Comparison of ENCODE assay signal across 14 cellular contexts in the genomic region with DNA sequence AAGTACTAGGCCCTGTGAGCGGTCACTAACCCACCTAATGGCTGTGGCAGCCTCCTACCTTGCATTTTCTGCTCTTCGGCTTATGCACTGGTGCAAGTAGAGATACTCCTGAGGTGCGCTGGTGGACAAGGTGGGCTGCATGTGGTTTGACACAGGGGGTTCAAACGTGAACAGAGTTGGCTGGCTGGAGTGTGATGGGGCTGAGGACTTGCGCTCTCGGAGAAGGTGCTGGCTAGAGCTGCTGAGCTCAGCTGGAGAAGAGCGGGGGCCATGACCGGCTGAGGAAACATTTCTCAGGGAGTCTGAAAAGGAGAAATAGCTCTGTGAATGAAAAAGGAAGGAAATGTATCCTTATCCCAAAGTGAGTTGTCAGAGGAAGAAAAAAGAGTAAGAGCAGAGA.
DNase-seq lines count a peak whose midpoint lies in the region; ATAC-seq and TF ChIP-seq lines count a peak whose summit lies in the region.
"Had no signal": no experiment of that assay in that cellular context is flagged by ENCODE, and none has a peak within 500 bp of the region (broad histone marks: within the 10 kb centered on the region; RNA-seq: fewer than 3 reads in every experiment).

No MANE protein-coding gene starts in this region.

- H3K4me1 ChIP-seq in DND-41 (ENCODE audit: insufficient read depth, low read length), result peaks cover 22% of the 10 kb centered on the region
- peaks cover 0 to 3% of the 10 kb centered on the region in 2 experiments for H3K4me1 ChIP-seq in trophoblast cell (ENCODE audit: control insufficient read depth in 1 of 2, insufficient read depth in 2 of 2, low read length in 2 of 2)
- H3K4me1 ChIP-seq: A549 had no signal

- H2AK5ac ChIP-seq in trophoblast cell (ENCODE audit: low read length), result no peak overlapping the region

- H4K20me1 ChIP-seq in DND-41 (ENCODE audit: insufficient read depth, low read length), result no peaks in the 10 kb centered on the region

- no peak overlapping the region for H3K23ac ChIP-seq in trophoblast cell (ENCODE audit: low read length)

- peak overlapping the region; percentile 19 for H3K18ac ChIP-seq in trophoblast cell (ENCODE audit: low read length)

- H3K4me3 ChIP-seq in DND-41 (ENCODE audit: low read depth in 1 of 2, low read length in 2 of 2) (no peak overlapping the region), trophoblast cell (ENCODE audit: low read depth, low read length) (no peak overlapping the region)
- H3K4me3 ChIP-seq: A549 had no signal

- no CpG with 5 or more reads among the region's 8 CpGs for WGBS in trophoblast cell (ENCODE audit: extremely low coverage, insufficient coverage, insufficient read length)

- H3K4ac ChIP-seq in trophoblast cell (ENCODE audit: low read depth, low read length), result no peak overlapping the region

- no peaks in the 10 kb centered on the region for H3K79me1 ChIP-seq in trophoblast cell (ENCODE audit: low read length)

- H4K8ac ChIP-seq in trophoblast cell (ENCODE audit: low read depth, low read length), result no peak overlapping the region

- no peak overlapping the region for H4K91ac ChIP-seq in trophoblast cell (ENCODE audit: low read depth, low read length)

- H3K27ac Mint-ChIP-seq in T-helper 17 cell (peak overlapping the region; percentile 82), endothelial cell (ENCODE audit: unreplicated experiment) (peak overlapping the region; percentile 25)
- no peak overlapping the region for H3K27ac Mint-ChIP-seq in activated T-helper 1 cell treated with anti-CD3 and anti-CD28 coated beads, Interleukin-12 subunit alpha, Interleukin-12 subunit beta, Interleukin-2, Interleukin-4 antibody, amounts not matched to agents 30 ng/mL and 10 ng/mL and 1 ng/mL, durations not matched to agents 14 hours and 24 hours and 36 hours
- H3K27ac Mint-ChIP-seq: CD8-positive, alpha-beta memory T cell; HFFc6 had no signal

- DNase-seq in DND-41, result no peak
- no peak for DNase-seq in T-helper 17 cell
- DNase-seq in endothelial cell (ENCODE audit: low spot score), result no peak
- DNase-seq in trophoblast cell, result no peak
- DNase-seq in NCI-H2171 treated with DMSO at 0.1 percent for 48 hours (lab: John Stamatoyannopoulos, UW), result no peak
- no peak for DNase-seq in activated T-helper 1 cell treated with anti-CD3 and anti-CD28 coated beads, Interleukin-12 subunit alpha, Interleukin-12 subunit beta, Interleukin-2, Interleukin-4 antibody, amounts not matched to agents 30 ng/mL and 10 ng/mL and 1 ng/mL, durations not matched to agents 14 hours and 24 hours and 36 hours (ENCODE audit: low spot score)
- DNase-seq in AML-193 (lab: John Stamatoyannopoulos, UW), result no peak
- DNase-seq: Caco-2; CD8-positive, alpha-beta memory T cell; DMS53; HCEC 1CT; HFFc6 had no signal

- no peak overlapping the region for H2AFZ ChIP-seq in DND-41 (ENCODE audit: low read depth, low read length)
- no peak overlapping the region for H2AFZ ChIP-seq in trophoblast cell (ENCODE audit: insufficient read depth, low read length, poor library complexity)

- H3K36me3 ChIP-seq in DND-41 (ENCODE audit: insufficient read depth, low read length) (peaks cover 80% of the 10 kb centered on the region), trophoblast cell (ENCODE audit: control insufficient read depth in 1 of 2, insufficient read depth in 2 of 2, low read length in 2 of 2) (peaks cover 5 to 17% of the 10 kb centered on the region in 2 experiments)

- no peak overlapping the region for H3K14ac ChIP-seq in trophoblast cell (ENCODE audit: low read length)

- no peaks in the 10 kb centered on the region for H3K27me3 Mint-ChIP-seq in T-helper 17 cell
- no peaks in the 10 kb centered on the region for H3K27me3 Mint-ChIP-seq in endothelial cell (ENCODE audit: unreplicated experiment)
- H3K27me3 Mint-ChIP-seq in activated T-helper 1 cell treated with anti-CD3 and anti-CD28 coated beads, Interleukin-12 subunit alpha, Interleukin-12 subunit beta, Interleukin-2, Interleukin-4 antibody, amounts not matched to agents 30 ng/mL and 10 ng/mL and 1 ng/mL, durations not matched to agents 14 hours and 24 hours and 36 hours (ENCODE audit: insufficient read depth), result no peaks in the 10 kb centered on the region
- H3K27me3 Mint-ChIP-seq: CD8-positive, alpha-beta memory T cell had no signal

- H3K79me2 ChIP-seq in DND-41 (ENCODE audit: insufficient read depth, low read length), result peaks cover 86% of the 10 kb centered on the region
- no peaks in the 10 kb centered on the region for H3K79me2 ChIP-seq in trophoblast cell (ENCODE audit: control insufficient read depth, insufficient read depth, low read length, poor library complexity)

- no peak overlapping the region for H3K4me2 ChIP-seq in DND-41 (ENCODE audit: insufficient read depth, low read length)
- no peak overlapping the region for H3K4me2 ChIP-seq in trophoblast cell (ENCODE audit: low read length)
- H3K4me2 ChIP-seq: A549 had no signal

- H3K9ac ChIP-seq in DND-41 (ENCODE audit: low read depth, low read length), result no peak overlapping the region
- H3K9ac ChIP-seq in trophoblast cell (ENCODE audit: low read length), result no peak overlapping the region

- H3K27ac ChIP-seq in DND-41 (ENCODE audit: low read length) (peak overlapping the region; percentile 27; the same call in 1 of the 2 replicates), trophoblast cell (ENCODE audit: low read depth, low read length) (no peak overlapping the region)
- H3K27ac ChIP-seq: A549 had no signal

- no peak overlapping the region for H2BK120ac ChIP-seq in trophoblast cell (ENCODE audit: insufficient read depth, low read length, poor library complexity)

- no peak overlapping the region for H2BK5ac ChIP-seq in trophoblast cell (ENCODE audit: low read depth, low read length, poor library complexity)

- H3K9me3 Mint-ChIP-seq in endothelial cell (ENCODE audit: unreplicated experiment), result no peaks in the 10 kb centered on the region
- H3K9me3 Mint-ChIP-seq in activated T-helper 1 cell treated with anti-CD3 and anti-CD28 coated beads, Interleukin-12 subunit alpha, Interleukin-12 subunit beta, Interleukin-2, Interleukin-4 antibody, amounts not matched to agents 30 ng/mL and 10 ng/mL and 1 ng/mL, durations not matched to agents 14 hours and 24 hours and 36 hours, result no peaks in the 10 kb centered on the region
- H3K9me3 Mint-ChIP-seq: CD8-positive, alpha-beta memory T cell; HFFc6 had no signal

- no peak for ATAC-seq in DND-41 (ENCODE audit: insufficient read depth, low read depth)
- ATAC-seq in T-helper 17 cell, result no peak
- ATAC-seq: A549, HepG2 had no signal

- TF ChIP-seq CTCF in DND-41 (IDR thresholded peaks at IDR 0.05; ENCODE audit: borderline replicate concordance, extremely low read depth, low read length, poor library complexity, severe bottlenecking), result no peak
- no peak for TF ChIP-seq CTCF in endothelial cell (IDR thresholded peaks at IDR 0.05; ENCODE audit: unreplicated experiment)

- intact Hi-C loops in activated T-helper 1 cell treated with anti-CD3 and anti-CD28 coated beads, Interleukin-12 subunit alpha, Interleukin-12 subunit beta, Interleukin-2, Interleukin-4 antibody, amounts not matched to agents 30 ng/mL and 10 ng/mL and 1 ng/mL, durations not matched to agents 14 hours and 24 hours and 36 hours (cut with micrococcal nuclease), result no loop called here

- no peaks in the 10 kb centered on the region for H3K27me3 ChIP-seq in DND-41 (ENCODE audit: insufficient read depth, low read length, poor library complexity)
- H3K27me3 ChIP-seq in trophoblast cell (ENCODE audit: insufficient read depth, low read length), result no peaks in the 10 kb centered on the region

- no peaks in the 10 kb centered on the region for H3K9me3 ChIP-seq in DND-41 (ENCODE audit: insufficient read depth, low read length, severe bottlenecking)
- no peaks in the 10 kb centered on the region for H3K9me3 ChIP-seq in T-helper 17 cell (ENCODE audit: control insufficient read depth, low read length, poor library complexity, severe bottlenecking)
- H3K9me3 ChIP-seq in trophoblast cell (ENCODE audit: insufficient read depth, low read depth, low read length), result no peaks in the 10 kb centered on the region
- H3K9me3 ChIP-seq: A549, Caco-2 had no signal

- peaks cover 5% of the 10 kb centered on the region for H3K4me1 Mint-ChIP-seq in T-helper 17 cell
- peaks cover 21% of the 10 kb centered on the region for H3K4me1 Mint-ChIP-seq in endothelial cell (ENCODE audit: unreplicated experiment)
- H3K4me1 Mint-ChIP-seq in activated T-helper 1 cell treated with anti-CD3 and anti-CD28 coated beads, Interleukin-12 subunit alpha, Interleukin-12 subunit beta, Interleukin-2, Interleukin-4 antibody, amounts not matched to agents 30 ng/mL and 10 ng/mL and 1 ng/mL, durations not matched to agents 14 hours and 24 hours and 36 hours (ENCODE audit: low read depth), result peaks cover 17% of the 10 kb centered on the region
- H3K4me1 Mint-ChIP-seq: CD8-positive, alpha-beta memory T cell had no signal

- H4K12ac ChIP-seq in trophoblast cell (ENCODE audit: low read depth, low read length), result no peak overlapping the region

- H3K36me3 Mint-ChIP-seq in T-helper 17 cell (ENCODE audit: low read depth) (peaks cover 2% of the 10 kb centered on the region), endothelial cell (ENCODE audit: low read depth, unreplicated experiment) (peaks cover 45% of the 10 kb centered on the region)
- H3K36me3 Mint-ChIP-seq in activated T-helper 1 cell treated with anti-CD3 and anti-CD28 coated beads, Interleukin-12 subunit alpha, Interleukin-12 subunit beta, Interleukin-2, Interleukin-4 antibody, amounts not matched to agents 30 ng/mL and 10 ng/mL and 1 ng/mL, durations not matched to agents 14 hours and 24 hours and 36 hours (ENCODE audit: low read depth), result peaks cover 29% of the 10 kb centered on the region

- H2BK12ac ChIP-seq in trophoblast cell (ENCODE audit: low read length), result no peak overlapping the region

- H3K4me3 Mint-ChIP-seq in T-helper 17 cell, result no peak overlapping the region
- H3K4me3 Mint-ChIP-seq in endothelial cell (ENCODE audit: unreplicated experiment), result no peak overlapping the region
- H3K4me3 Mint-ChIP-seq in activated T-helper 1 cell treated with anti-CD3 and anti-CD28 coated beads, Interleukin-12 subunit alpha, Interleukin-12 subunit beta, Interleukin-2, Interleukin-4 antibody, amounts not matched to agents 30 ng/mL and 10 ng/mL and 1 ng/mL, durations not matched to agents 14 hours and 24 hours and 36 hours, result no peak overlapping the region
- H3K4me3 Mint-ChIP-seq: CD8-positive, alpha-beta memory T cell; HFFc6 had no signal
